Comparison of ENCODE assay signal across 12 cellular contexts in the genomic region with DNA sequence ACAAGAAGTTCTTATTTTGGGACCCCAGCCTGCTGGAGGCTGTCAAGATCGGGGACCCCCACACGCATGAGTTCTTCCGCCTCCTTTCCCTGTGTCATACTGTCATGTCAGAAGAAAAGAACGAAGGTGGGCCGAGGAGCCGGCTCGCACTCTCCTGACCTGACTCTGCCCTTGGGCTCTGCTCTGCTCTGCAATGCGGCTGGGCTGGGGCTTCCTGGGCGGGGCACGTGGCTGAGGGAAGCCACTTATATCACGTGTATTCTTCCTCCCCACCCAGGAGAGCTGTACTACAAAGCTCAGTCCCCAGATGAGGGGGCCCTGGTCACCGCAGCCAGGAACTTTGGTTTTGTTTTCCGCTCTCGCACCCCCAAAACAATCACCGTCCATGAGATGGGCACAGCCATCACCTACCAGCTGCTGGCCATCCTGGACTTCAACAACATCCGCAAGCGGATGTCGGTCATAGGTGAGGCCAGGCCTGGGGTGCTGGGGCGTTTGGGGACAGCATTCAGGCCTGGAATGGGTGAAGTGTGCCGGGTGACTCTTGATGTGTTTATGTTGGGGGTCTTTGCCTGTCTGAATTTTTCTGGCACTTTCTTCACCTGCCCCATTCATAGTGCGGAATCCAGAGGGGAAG. TPM values are rescaled to one million over a fixed set of nuclear protein-coding genes. Genes with fewer than 3 reads are reported as not detected.
DNase-seq lines count a peak whose midpoint lies in the region; ATAC-seq and TF ChIP-seq lines count a peak whose summit lies in the region.
"Had no signal": no experiment of that assay in that cellular context is flagged by ENCODE, and none has a peak within 500 bp of the region (broad histone marks: within the 10 kb centered on the region; RNA-seq: fewer than 3 reads in every experiment).

No MANE protein-coding gene starts in this region.

- in situ Hi-C loops in KBM-7 (cut with MboI; ENCODE audit: low pct_unique_long_range_greater_than_20kb, low sequenced_read_pairs) = no loop called here

- no peak overlapping the region for H3K27ac ChIP-seq in esophagus muscularis mucosa (replicated peaks in 1 of 4)

- WGBS in esophagus muscularis mucosa = 86% methylated on average over 20 of the region's 21 CpGs

- TF ChIP-seq POLR2A in esophagus muscularis mucosa (IDR thresholded peaks at IDR 0.05; ENCODE audit: low read depth) = no peak

- H3K27ac Mint-ChIP-seq in CD14-positive monocyte = peak overlapping the region; percentile 21 to 85 (median 67)
- peak overlapping the region; percentile 80 for H3K27ac Mint-ChIP-seq in activated CD4-positive, alpha-beta T cell treated with anti-CD3 and anti-CD28 coated beads, Interleukin-2, amount 10 ng/mL, durations not matched to agents 24 days and 14 days
- H3K27ac Mint-ChIP-seq in activated naive CD8-positive, alpha-beta T cell treated with anti-CD3 and anti-CD28 coated beads, Interleukin-2, amount 50 U/mL, for 24 hours = peak overlapping the region; percentile 86

- H3K4me1 ChIP-seq in esophagus muscularis mucosa = peaks cover 0 to 6% (median 3%) of the 10 kb centered on the region in 4 donors

- H3K4me1 Mint-ChIP-seq in CD14-positive monocyte = peaks cover 50% of the 10 kb centered on the region
- peaks cover 68% of the 10 kb centered on the region for H3K4me1 Mint-ChIP-seq in activated CD4-positive, alpha-beta T cell treated with anti-CD3 and anti-CD28 coated beads, Interleukin-2, amount 10 ng/mL, durations not matched to agents 24 days and 14 days
- H3K4me1 Mint-ChIP-seq in activated naive CD8-positive, alpha-beta T cell treated with anti-CD3 and anti-CD28 coated beads, Interleukin-2, amount 50 U/mL, for 24 hours = peaks cover 82% of the 10 kb centered on the region

- no peak overlapping the region for H3K4me3 ChIP-seq in esophagus muscularis mucosa

- H3K9me3 Mint-ChIP-seq in CD14-positive monocyte = peaks cover 0 to 3% (median 0%) of the 10 kb centered on the region in 7 donors
- H3K9me3 Mint-ChIP-seq in activated CD4-positive, alpha-beta T cell treated with anti-CD3 and anti-CD28 coated beads, Interleukin-2, amount 10 ng/mL, durations not matched to agents 24 days and 14 days = no peaks in the 10 kb centered on the region
- H3K9me3 Mint-ChIP-seq in activated naive CD8-positive, alpha-beta T cell treated with anti-CD3 and anti-CD28 coated beads, Interleukin-2, amount 50 U/mL, for 24 hours = no peaks in the 10 kb centered on the region

- H3K27me3 Mint-ChIP-seq in CD14-positive monocyte (ENCODE audit: low read depth in 3 of 3) = peaks cover under 1 to 4% (median 2%) of the 10 kb centered on the region in 3 donors
- H3K27me3 Mint-ChIP-seq in activated CD4-positive, alpha-beta T cell treated with anti-CD3 and anti-CD28 coated beads, Interleukin-2, amount 10 ng/mL, durations not matched to agents 24 days and 14 days = no peaks in the 10 kb centered on the region
- H3K27me3 Mint-ChIP-seq in activated naive CD8-positive, alpha-beta T cell treated with anti-CD3 and anti-CD28 coated beads, Interleukin-2, amount 50 U/mL, for 24 hours = no peaks in the 10 kb centered on the region

- H3K4me3 Mint-ChIP-seq in CD14-positive monocyte = peak overlapping the region; percentile 49 to 82
- peak overlapping the region; percentile 61 for H3K4me3 Mint-ChIP-seq in activated CD4-positive, alpha-beta T cell treated with anti-CD3 and anti-CD28 coated beads, Interleukin-2, amount 10 ng/mL, durations not matched to agents 24 days and 14 days
- H3K4me3 Mint-ChIP-seq in activated naive CD8-positive, alpha-beta T cell treated with anti-CD3 and anti-CD28 coated beads, Interleukin-2, amount 50 U/mL, for 24 hours = peak overlapping the region; percentile 63

- no peaks in the 10 kb centered on the region for H3K9me3 ChIP-seq in esophagus muscularis mucosa

- peaks cover 0 to 11% of the 10 kb centered on the region in 2 donors for H3K36me3 Mint-ChIP-seq in CD14-positive monocyte
- peaks cover 81% of the 10 kb centered on the region for H3K36me3 Mint-ChIP-seq in activated CD4-positive, alpha-beta T cell treated with anti-CD3 and anti-CD28 coated beads, Interleukin-2, amount 10 ng/mL, durations not matched to agents 24 days and 14 days (ENCODE audit: low read depth)
- peaks cover 62% of the 10 kb centered on the region for H3K36me3 Mint-ChIP-seq in activated naive CD8-positive, alpha-beta T cell treated with anti-CD3 and anti-CD28 coated beads, Interleukin-2, amount 50 U/mL, for 24 hours (ENCODE audit: low read depth)

- intact Hi-C loops in CD14-positive monocyte (cut with micrococcal nuclease) = loop anchor here in 1 of 2 donors (10.0 kb wide), 1 partner anchor 52 kb away; no protein-coding TSS in a partner anchor
- intact Hi-C loops in activated CD4-positive, alpha-beta T cell treated with anti-CD3 and anti-CD28 coated beads, Interleukin-2, amount 10 ng/mL, durations not matched to agents 24 days and 14 days (cut with micrococcal nuclease) = loop anchor here (2.0 kb wide), 1 partner anchor 16 kb away; no protein-coding TSS in a partner anchor
- intact Hi-C loops in esophagus muscularis mucosa (cut with DNase I) = loop anchor here (2.0 kb wide), 1 partner anchor 30 kb away; no protein-coding TSS in a partner anchor

- no peaks in the 10 kb centered on the region for H3K27me3 ChIP-seq in esophagus muscularis mucosa

- DNase-seq in CD14-positive monocyte (ENCODE audit: low spot score) (peak; percentile 69), esophagus muscularis mucosa (ENCODE audit: extremely low spot score) (no peak), pons (ENCODE audit: low spot score) (no peak), KBM-7 (no peak)
- DNase-seq in activated CD4-positive, alpha-beta T cell treated with anti-CD3 and anti-CD28 coated beads, Interleukin-2, amount 10 ng/mL, durations not matched to agents 24 days and 14 days = peak; percentile 93
- peak; percentile 71 for DNase-seq in activated naive CD8-positive, alpha-beta T cell treated with anti-CD3 and anti-CD28 coated beads, Interleukin-2, amount 50 U/mL, for 24 hours
- DNase-seq in stimulated activated CD4-positive, alpha-beta T cell treated with anti-CD3 and anti-CD28 coated beads, Interleukin-12 subunit alpha, Interleukin-12 subunit beta, amount 100 ng/mL, for 4 hours = peak; percentile 63
- DNase-seq: NCI-H524 treated with DMSO at 0.1 percent for 48 hours had no signal

- ATAC-seq in activated naive CD8-positive, alpha-beta T cell treated with anti-CD3 and anti-CD28 coated beads, Interleukin-2, amount 50 U/mL, for 24 hours = peak; percentile 92
- ATAC-seq in HG02938 (IDR thresholded peaks at IDR 0.05; ENCODE audit: unreplicated experiment) = no peak

- TF ChIP-seq EP300 in esophagus muscularis mucosa (IDR thresholded peaks at IDR 0.05) = no peak

- no peak for TF ChIP-seq CTCF in CD14-positive monocyte (IDR thresholded peaks at IDR 0.05)
- TF ChIP-seq CTCF in esophagus muscularis mucosa (IDR thresholded peaks at IDR 0.05) = no peak

- peaks cover 95 to 100% (median 98%) of the 10 kb centered on the region in 4 donors for H3K36me3 ChIP-seq in esophagus muscularis mucosa

RNA-seq across cellular contexts. Expression of a gene that starts 17.6 kb away (rescaled TPM):
- under 1 TPM; 0.46 to 0.98 TPM for polyA plus RNA-seq in CD14-positive monocyte
- total RNA-seq in activated CD4-positive, alpha-beta T cell treated with anti-CD3 and anti-CD28 coated beads, Interleukin-2, amount 10 ng/mL, durations not matched to agents 24 days and 14 days = 49.4 and 49.6 TPM in 2 replicates
- total RNA-seq in esophagus muscularis mucosa = 100 to 1,000 TPM; 108 to 178 (median 128) TPM

RNA-seq across cellular contexts. Expression of a gene that starts 22.1 kb away (rescaled TPM):
- under 1 TPM in 1 of 2 donors, not detected in 1; 0.09 TPM for polyA plus RNA-seq in CD14-positive monocyte
- not detected in 2 replicates for total RNA-seq in activated CD4-positive, alpha-beta T cell treated with anti-CD3 and anti-CD28 coated beads, Interleukin-2, amount 10 ng/mL, durations not matched to agents 24 days and 14 days
- total RNA-seq in esophagus muscularis mucosa = not detected
- total RNA-seq: activated CD8-positive, alpha-beta memory T cell treated with anti-CD3 and anti-CD28 coated beads for 36 hours; fibroblast of lung; HT-29 had no signal
- polyA plus RNA-seq: fibroblast of lung had no signal

Comparison
In these comparisons a context has a peak if more than half of its experiments do, and no peak if none do; other contexts are left out.
1. DNase-seq: peak in CD14-positive monocyte (single experiment), activated CD4-positive, alpha-beta T cell treated with anti-CD3 and anti-CD28 coated beads, Interleukin-2, amount 10 ng/mL, durations not matched to agents 24 days and 14 days (single experiment), activated naive CD8-positive, alpha-beta T cell treated with anti-CD3 and anti-CD28 coated beads, Interleukin-2, amount 50 U/mL, for 24 hours (single experiment) and stimulated activated CD4-positive, alpha-beta T cell treated with anti-CD3 and anti-CD28 coated beads, Interleukin-12 subunit alpha, Interleukin-12 subunit beta, amount 100 ng/mL, for 4 hours (single experiment); none in esophagus muscularis mucosa (single experiment), pons (single experiment) and KBM-7 (single experiment).
2. Peak in every context shown above with its lines, with median percentiles within 50 percentile points of each other: H3K27ac Mint-ChIP-seq and H3K4me3 Mint-ChIP-seq.